8 cellular contexts compared by ENCODE assay signal in genomic region chr6:54846243-54846856, GRCh38. TPM values are rescaled to one million over a fixed set of nuclear protein-coding genes. Genes with fewer than 3 reads are reported as not detected.
A peak's percentile ranks its signal among the peaks of the same experiment; 100 is the strongest.
DNase-seq lines count a peak whose midpoint lies in the region; ATAC-seq and TF ChIP-seq lines count a peak whose summit lies in the region.

FAM83B (plus strand) TSS chr6:54846771; CDS start chr6:54870247, 23,476 bp downstream.

- H3K4ac ChIP-seq in neuronal stem cell (ENCODE audit: low read length): no peak within 1 kb of the TSS

- CTCF ChIA-PET in BJ (lab: Yijun Ruan, JAX): interaction anchor here (0.6 kb wide), 1 partner anchor 394 kb away, joined by 3 read pairs; no protein-coding TSS in a partner anchor

- H2AK5ac ChIP-seq in neuronal stem cell (ENCODE audit: low read depth, low read length): peak within 1 kb of the TSS; percentile 46

- H3K18ac ChIP-seq in neuronal stem cell (ENCODE audit: low read length): peak within 1 kb of the TSS; percentile 90

- no peak for TF ChIP-seq CTCF in BJ (IDR thresholded peaks at IDR 0.05; ENCODE audit: insufficient read depth, low read depth, low read length)

- no peak for ATAC-seq in GM21576 (IDR thresholded peaks at IDR 0.05; ENCODE audit: unreplicated experiment)
- ATAC-seq in HG03469 (IDR thresholded peaks at IDR 0.05; ENCODE audit: unreplicated experiment): no peak

- no peak within 1 kb of the TSS for H4K91ac ChIP-seq in neuronal stem cell (ENCODE audit: low read depth, low read length, poor library complexity)

- no peaks in the 10 kb centered on the region for H3K79me1 ChIP-seq in neuronal stem cell (ENCODE audit: low read depth, low read length)

- peak within 1 kb of the TSS; percentile 87 for H2AFZ ChIP-seq in neuronal stem cell (ENCODE audit: low read length)

- no peak within 1 kb of the TSS for H3K27ac ChIP-seq in neuronal stem cell (replicated peaks; ENCODE audit: low read length)

- POLR2A ChIA-PET in BJ (lab: Charles Lee): no interaction called here

- H3K9me3 ChIP-seq in NT2/D1 (ENCODE audit: insufficient read depth, low read length): no peaks in the 10 kb centered on the region
- no peaks in the 10 kb centered on the region for H3K9me3 ChIP-seq in neuronal stem cell (replicated peaks in 1 of 2; ENCODE audit: control insufficient read depth in 2 of 2, insufficient read depth in 1 of 2, low read depth in 1 of 2, low read length in 2 of 2)

- H3K36me3 ChIP-seq in BJ (ENCODE audit: control insufficient read depth, insufficient read depth, low read length) (no peaks in the 10 kb centered on the region), NT2/D1 (ENCODE audit: insufficient read depth, insufficient read length, low read length) (no peaks in the 10 kb centered on the region), neuronal stem cell (replicated peaks in 1 of 2; ENCODE audit: control insufficient read depth in 2 of 2, insufficient read depth in 2 of 2, low read length in 2 of 2) (no peaks in the 10 kb centered on the region)

- peak within 1 kb of the TSS; percentile 84 for H2BK12ac ChIP-seq in neuronal stem cell (ENCODE audit: low read length)

- peak within 1 kb of the TSS; percentile 49 for H3K4me3 ChIP-seq in BJ (ENCODE audit: low read depth, low read length)
- H3K4me3 ChIP-seq in NT2/D1 (ENCODE audit: insufficient read length, low read depth): peak within 1 kb of the TSS; percentile 58
- H3K4me3 ChIP-seq in neuronal stem cell (ENCODE audit: low read length in 2 of 2): peak within 1 kb of the TSS; percentile 32 to 85

- no CpG with 5 or more reads among the region's 50 CpGs for WGBS in neuronal stem cell (ENCODE audit: extremely low coverage in 2 of 2, insufficient read length in 2 of 2, insufficient replicate concordance in 1 of 2), 2 donors

- H3K4me1 ChIP-seq in NT2/D1 (ENCODE audit: insufficient read depth, insufficient read length) (no peaks in the 10 kb centered on the region), neuronal stem cell (ENCODE audit: control insufficient read depth in 2 of 2, insufficient read depth in 1 of 2, low read depth in 1 of 2, low read length in 2 of 2) (peaks cover 0 to 2% of the 10 kb centered on the region in 2 donors)

- peaks cover 5% of the 10 kb centered on the region for H3K27me3 ChIP-seq in BJ (ENCODE audit: control insufficient read depth, insufficient read depth, low read length)
- peaks cover 14% of the 10 kb centered on the region for H3K27me3 ChIP-seq in NT2/D1 (ENCODE audit: insufficient read depth, insufficient read length)
- peaks cover 0 to 60% (median 7%) of the 10 kb centered on the region in 3 experiments for H3K27me3 ChIP-seq in neuronal stem cell (ENCODE audit: control insufficient read depth in 3 of 3, insufficient read depth in 3 of 3, low read depth in 1 of 3, low read length in 3 of 3)

- peak within 1 kb of the TSS; percentile 85 for H3K23ac ChIP-seq in neuronal stem cell (ENCODE audit: low read depth, low read length, poor library complexity)

- peak within 1 kb of the TSS; percentile 92 for H2BK15ac ChIP-seq in neuronal stem cell (ENCODE audit: low read length)

- peak within 1 kb of the TSS; percentile 65 for H4K8ac ChIP-seq in neuronal stem cell (ENCODE audit: low read depth, low read length)

- H3K9ac ChIP-seq in NT2/D1 (ENCODE audit: insufficient read length, low read depth): peak within 1 kb of the TSS; percentile 68
- H3K9ac ChIP-seq in neuronal stem cell (ENCODE audit: low read depth, low read length, poor library complexity): peak within 1 kb of the TSS; percentile 78

- H3K4me2 ChIP-seq in neuronal stem cell (ENCODE audit: insufficient read depth, low read length, poor library complexity, severe bottlenecking): peak within 1 kb of the TSS; percentile 96

- no peak within 1 kb of the TSS for H2BK5ac ChIP-seq in neuronal stem cell (ENCODE audit: low read length)

- no peak within 1 kb of the TSS for H2BK120ac ChIP-seq in neuronal stem cell (ENCODE audit: low read depth, low read length)

- no peak for DNase-seq in BJ (ENCODE audit: low read depth)
- DNase-seq in NT2/D1 (ENCODE audit: low read depth, low spot score): peak; percentile 15
- DNase-seq in glomerular visceral epithelial cell (ENCODE audit: extremely low spot score): peak; percentile 26
- DNase-seq in neuronal stem cell (ENCODE audit: low spot score): peak; percentile 30
- no peak for DNase-seq in SIG-M5 (lab: John Stamatoyannopoulos, UW)
- DNase-seq in NCI-H2107 treated with DMSO at 0.1 percent for 48 hours (lab: John Stamatoyannopoulos, UW; ENCODE audit: unreplicated experiment): no peak

- H3K14ac ChIP-seq in neuronal stem cell (ENCODE audit: low read length): no peak within 1 kb of the TSS

RNA-seq across cellular contexts. Expression of gene FAM83B, which starts in this region (rescaled TPM):
- polyA plus RNA-seq in BJ (2011; rRNA removed): not detected in 2 replicates
- polyA minus RNA-seq in BJ (2011; rRNA and poly(A)+ RNA removed): not detected in 2 replicates
- 0.66 TPM for polyA plus RNA-seq in neuronal stem cell (2013, experiment 1 of 2)
- polyA plus RNA-seq in neuronal stem cell (2013, experiment 2 of 2): 0.61 TPM

Comparison
In these comparisons a context has a peak if more than half of its experiments do, and no peak if none do; other contexts are left out.
1. DNase-seq: peak in NT2/D1 (single experiment), glomerular visceral epithelial cell (single experiment) and neuronal stem cell (single experiment); none in BJ (single experiment), SIG-M5 (single experiment) and NCI-H2107 treated with DMSO at 0.1 percent for 48 hours (single experiment).
2. Peak in every context shown above with its lines, with median percentiles within 50 percentile points of each other: H3K4me3 ChIP-seq.